In genomic region chr16:9092963-9093477, GRCh38 we compare ENCODE assay signal across 8 cellular contexts. TPM values are rescaled to one million over a fixed set of nuclear protein-coding genes. Genes with fewer than 3 reads are reported as not detected.
DNase-seq lines count a peak whose midpoint lies in the region; ATAC-seq and TF ChIP-seq lines count a peak whose summit lies in the region.

No MANE protein-coding gene starts in this region.

- H3K27me3 ChIP-seq in BJ (ENCODE audit: control insufficient read depth, insufficient read depth, low read length) (no peaks in the 10 kb centered on the region), trophoblast cell (ENCODE audit: insufficient read depth, low read length) (no peaks in the 10 kb centered on the region)

- H3K79me1 ChIP-seq in trophoblast cell (ENCODE audit: low read length), result peaks cover 19% of the 10 kb centered on the region

- POLR2A ChIA-PET in BJ (lab: Charles Lee), result no interaction called here

- H2BK120ac ChIP-seq in trophoblast cell (ENCODE audit: insufficient read depth, low read length, poor library complexity), result no peak overlapping the region

- ATAC-seq in HG02798 (IDR thresholded peaks at IDR 0.05; ENCODE audit: poor library complexity, unreplicated experiment) (no peak), GM19397 (IDR thresholded peaks at IDR 0.05; ENCODE audit: unreplicated experiment) (no peak)

- WGBS in trophoblast cell (ENCODE audit: extremely low coverage, insufficient coverage, insufficient read length), result no CpG with 5 or more reads among the region's 23 CpGs

- no peak overlapping the region for H4K91ac ChIP-seq in trophoblast cell (ENCODE audit: low read depth, low read length)

- no peak overlapping the region for H4K8ac ChIP-seq in trophoblast cell (ENCODE audit: low read depth, low read length)

- H2AK5ac ChIP-seq in trophoblast cell (ENCODE audit: low read length), result no peak overlapping the region

- no peak overlapping the region for H2BK12ac ChIP-seq in trophoblast cell (ENCODE audit: low read length)

- CTCF ChIA-PET in BJ (lab: Yijun Ruan, JAX), result no interaction called here

- H3K27ac ChIP-seq in trophoblast cell (ENCODE audit: low read depth, low read length), result peak overlapping the region; percentile 73

- H3K14ac ChIP-seq in trophoblast cell (ENCODE audit: low read length), result peak overlapping the region; percentile 73

- H3K4me1 ChIP-seq in trophoblast cell (ENCODE audit: control insufficient read depth in 1 of 2, insufficient read depth in 2 of 2, low read length in 2 of 2), result peaks cover 8 to 9% of the 10 kb centered on the region in 2 experiments

- H3K36me3 ChIP-seq in BJ (ENCODE audit: control insufficient read depth, insufficient read depth, low read length) (0 out of 2 replicates have a peak, but pooled peaks cover 3% of the 10 kb centered on the region), trophoblast cell (ENCODE audit: control insufficient read depth in 1 of 2, insufficient read depth in 2 of 2, low read length in 2 of 2) (peaks cover 14% of the 10 kb centered on the region in 2 experiments)

- DNase-seq in BJ (ENCODE audit: low read depth) (no peak), LNCaP clone FGC (ENCODE audit: low read depth) (no peak), activated T-cell treated with anti-CD3 and anti-CD28 coated beads for 48 hours (ENCODE audit: low read depth) (peak; percentile 34), fibroblast of the aortic adventitia (ENCODE audit: low read depth) (no peak), trophoblast cell (peak; percentile 31 to 55), GM10266 (ENCODE audit: extremely low spot score) (no peak)

- peak overlapping the region; percentile 70 for H3K9ac ChIP-seq in trophoblast cell (ENCODE audit: low read length)

- peak overlapping the region; percentile 95 for H3K4ac ChIP-seq in trophoblast cell (ENCODE audit: low read depth, low read length)

- H3K18ac ChIP-seq in trophoblast cell (ENCODE audit: low read length), result no peak overlapping the region

- H2BK5ac ChIP-seq in trophoblast cell (ENCODE audit: low read depth, low read length, poor library complexity), result no peak overlapping the region

- H3K9me3 ChIP-seq in trophoblast cell (ENCODE audit: insufficient read depth, low read depth, low read length), result peaks cover 2% of the 10 kb centered on the region

- H4K12ac ChIP-seq in trophoblast cell (ENCODE audit: low read depth, low read length), result no peak overlapping the region

- no peak overlapping the region for H2AFZ ChIP-seq in trophoblast cell (ENCODE audit: insufficient read depth, low read length, poor library complexity)

- peaks cover 45% of the 10 kb centered on the region for H3K79me2 ChIP-seq in trophoblast cell (ENCODE audit: control insufficient read depth, insufficient read depth, low read length, poor library complexity)

- H3K23ac ChIP-seq in trophoblast cell (ENCODE audit: low read length), result no peak overlapping the region

- peak overlapping the region; percentile 88 for H3K4me3 ChIP-seq in BJ (ENCODE audit: low read depth, low read length)
- peak overlapping the region; percentile 66 for H3K4me3 ChIP-seq in LNCaP clone FGC (ENCODE audit: low read depth, low read length)
- peak overlapping the region; percentile 93 for H3K4me3 ChIP-seq in fibroblast of the aortic adventitia (ENCODE audit: low read depth, low read length)
- peak overlapping the region; percentile 100 for H3K4me3 ChIP-seq in trophoblast cell (ENCODE audit: low read depth, low read length)

- peak overlapping the region; percentile 80 for H3K4me2 ChIP-seq in trophoblast cell (ENCODE audit: low read length)

- TF ChIP-seq CTCF in BJ (IDR thresholded peaks at IDR 0.05; ENCODE audit: insufficient read depth, low read depth, low read length) (no peak), LNCaP clone FGC (IDR thresholded peaks at IDR 0.05; ENCODE audit: control insufficient read depth, extremely low read depth, insufficient read depth) (no peak), fibroblast of the aortic adventitia (IDR thresholded peaks at IDR 0.05; ENCODE audit: insufficient read depth, low read length) (no peak), GM10266 (IDR thresholded peaks at IDR 0.05; ENCODE audit: control insufficient read depth, insufficient read depth, low read depth, missing control alignments) (no peak)

RNA-seq across cellular contexts. Expression of gene HAPSTR1, which starts 1.6 kb away (rescaled TPM):
- 11.9 and 22.9 TPM in 2 replicates for polyA plus RNA-seq in BJ (2011; rRNA removed)
- 21.8 and 28.1 TPM in 2 replicates for polyA minus RNA-seq in BJ (2011; rRNA and poly(A)+ RNA removed)
- total RNA-seq in fibroblast of the aortic adventitia (ENCODE audit: low replicate concordance), result 77.6 and 86.3 TPM in 2 replicates
- 60.4 and 60.6 TPM in 2 replicates for polyA plus RNA-seq in trophoblast cell (2013)

Comparison
In these comparisons a context has a peak if more than half of its experiments do, and no peak if none do; other contexts are left out.
1. DNase-seq: peak in activated T-cell treated with anti-CD3 and anti-CD28 coated beads for 48 hours (single experiment) and trophoblast cell (2 of 2); none in BJ (single experiment), LNCaP clone FGC (single experiment), fibroblast of the aortic adventitia (single experiment) and GM10266 (single experiment).
2. Peak in every context shown above with its lines, with median percentiles within 50 percentile points of each other: H3K4me3 ChIP-seq.